14 cellular contexts compared by ENCODE assay signal in genomic region chr7:128270799-128271411, GRCh38. TPM values are rescaled to one million over a fixed set of nuclear protein-coding genes. Genes with fewer than 3 reads are reported as not detected.
DNase-seq lines count a peak whose midpoint lies in the region; ATAC-seq and TF ChIP-seq lines count a peak whose summit lies in the region.
"Had no signal": no experiment of that assay in that cellular context is flagged by ENCODE, and none has a peak within 500 bp of the region (broad histone marks: within the 10 kb centered on the region; RNA-seq: fewer than 3 reads in every experiment).

No MANE protein-coding gene starts in this region.

- no TSS peak for BruUV-seq in A673 (replicated peaks; lab: Mats Ljungman, UMichigan)

- H3K27ac ChIP-seq in right cardiac atrium (ENCODE audit: low read length) (no peak overlapping the region), A673 (ENCODE audit: low read depth, low read length, poor library complexity, severe bottlenecking) (no peak overlapping the region)
- H3K27ac ChIP-seq: right lobe of liver had no signal

- no peaks in the 10 kb centered on the region for H3K9me3 ChIP-seq in right cardiac atrium (ENCODE audit: control insufficient read depth, low read length)
- H3K9me3 ChIP-seq in A673 (ENCODE audit: low read depth, low read length, poor library complexity, severe bottlenecking), result no peaks in the 10 kb centered on the region
- H3K9me3 ChIP-seq: right lobe of liver had no signal

- 14% methylated on average over 39 of the region's 39 CpGs for WGBS in right cardiac atrium

- ATAC-seq in right cardiac atrium (peak in 1 of 2 donors; percentile 40), GM19395 (IDR thresholded peaks at IDR 0.05; ENCODE audit: unreplicated experiment) (no peak)
- ATAC-seq: activated T-cell treated with anti-CD3 and anti-CD28 coated beads, Interleukin-2, amount 50 U/mL, for 4 hours had no signal

- H3K36me3 ChIP-seq in A673 (ENCODE audit: insufficient read depth, low read length, poor library complexity, severe bottlenecking), result no peaks in the 10 kb centered on the region
- H3K36me3 ChIP-seq: right lobe of liver had no signal

- no peaks in the 10 kb centered on the region for H3K27me3 ChIP-seq in right cardiac atrium (ENCODE audit: control insufficient read depth, insufficient read depth)
- no peaks in the 10 kb centered on the region for H3K27me3 ChIP-seq in A673 (replicated peaks; ENCODE audit: insufficient read depth, low read depth, low read length, poor library complexity)

- H3K4me3 ChIP-seq in right cardiac atrium (ENCODE audit: low read length) (peak overlapping the region; percentile 35), retinal pigment epithelial cell (ENCODE audit: low read length) (peak overlapping the region; percentile 36), A673 (ENCODE audit: low read depth, low read length, poor library complexity, severe bottlenecking) (no peak overlapping the region)

- TF ChIP-seq CTCF in retinal pigment epithelial cell (conservative IDR thresholded peaks at IDR 0.05; ENCODE audit: low read depth, low read length), result peak; percentile 46
- no peak for TF ChIP-seq CTCF in A673 (conservative IDR thresholded peaks at IDR 0.05; ENCODE audit: low read depth, low read length)

- H3K4me1 ChIP-seq in right cardiac atrium (ENCODE audit: control insufficient read depth, insufficient read depth, low read length), result peaks cover 4% of the 10 kb centered on the region
- H3K4me1 ChIP-seq in A673 (ENCODE audit: insufficient read depth, low read length, poor library complexity, severe bottlenecking), result peaks cover 31% of the 10 kb centered on the region

- intact Hi-C loops in right cardiac atrium (cut with DNase I), result no loop called here
- intact Hi-C loops in A673 (cut with micrococcal nuclease; ENCODE audit: unreplicated experiment), result no loop called here

- CTCF ChIA-PET in A673 (lab: Charles Lee), result no interaction called here

- POLR2A ChIA-PET in A673 (lab: Charles Lee; ENCODE audit: low non-redundant PET), result no interaction called here

- DNase-seq in DMS53 (lab: John Stamatoyannopoulos, UW), result peak; percentile 77
- DNase-seq in astrocyte of the hippocampus (ENCODE audit: low read depth, low spot score), result peak; percentile 43
- peak in 2 of 3 donors; percentile 64 to 77 for DNase-seq in right cardiac atrium
- DNase-seq in retinal pigment epithelial cell (ENCODE audit: low read depth), result no peak
- DNase-seq in activated CD4-positive, alpha-beta T cell treated with anti-CD3 and anti-CD28 coated beads, Interleukin-2, amount 50 U/mL, for 1 hour, result no peak
- no peak for DNase-seq in A673 (ENCODE audit: low spot score)
- no peak for DNase-seq in H4 (ENCODE audit: low spot score)
- DNase-seq: activated T-cell treated with anti-CD3 and anti-CD28 coated beads, Interleukin-2, amount 50 U/mL, for 4 hours; central memory CD4-positive, alpha-beta T cell; RPMI8226 had no signal

RNA-seq across cellular contexts. Expression of gene LEP, which starts 29.8 kb away (rescaled TPM):
- total RNA-seq in right cardiac atrium (1 to 10 TPM in 1 of 4 donors, under 1 TPM in 2, not detected in 1; 0.15 to 4.8 (median 0.17) TPM), A673 (2021) (not detected in 2 replicates)
- 1.4 TPM for polyA plus RNA-seq in right cardiac atrium
- total RNA-seq in H4 (2014; rRNA removed; shearing (Covaris generic)), result not detected in 2 replicates
- total RNA-seq: activated T-cell treated with anti-CD3 and anti-CD28 coated beads, Interleukin-2, amount 50 U/mL, for 4 hours; frontal cortex; NCI-H460; right lobe of liver had no signal

Comparison
In these comparisons a context has a peak if more than half of its experiments do, and no peak if none do; other contexts are left out.
1. DNase-seq: peak in DMS53 (single experiment), astrocyte of the hippocampus (single experiment) and right cardiac atrium (2 of 3); none in retinal pigment epithelial cell (single experiment), activated CD4-positive, alpha-beta T cell treated with anti-CD3 and anti-CD28 coated beads, Interleukin-2, amount 50 U/mL, for 1 hour (single experiment), A673 (single experiment) and H4 (single experiment).